In the genomic region with DNA sequence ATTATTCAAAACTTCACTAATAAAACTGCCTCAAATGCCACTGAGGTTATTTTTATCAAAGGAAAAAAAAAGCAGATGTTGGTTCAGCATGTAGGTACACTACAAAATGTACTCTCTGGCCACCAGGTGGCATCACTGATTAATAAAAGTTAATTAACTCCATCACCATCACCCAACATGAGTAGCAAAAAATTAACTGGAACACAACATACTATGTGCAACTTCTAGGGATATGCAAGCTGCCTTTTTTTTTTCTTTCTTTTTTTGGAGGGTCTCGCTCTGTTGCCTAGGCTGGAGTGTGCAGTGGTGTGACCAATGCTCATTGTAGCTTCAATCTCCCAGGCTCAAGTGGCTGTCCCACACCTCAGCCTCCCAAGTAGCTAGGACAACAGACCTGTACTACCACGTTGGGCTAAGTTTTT, we compare ENCODE assay signal across 8 cellular contexts. TPM values are rescaled to one million over a fixed set of nuclear protein-coding genes. Genes with fewer than 3 reads are reported as not detected.
DNase-seq lines count a peak whose midpoint lies in the region; ATAC-seq and TF ChIP-seq lines count a peak whose summit lies in the region.

No MANE protein-coding gene starts in this region.

- H3K27ac ChIP-seq in IMR-90 (ENCODE audit: insufficient read depth, low read length) (no peak overlapping the region), PC-3 (ENCODE audit: low read length) (peak overlapping the region; percentile 78), fibroblast of lung (ENCODE audit: insufficient read depth, low read length) (no peak overlapping the region), tibial artery (peak overlapping the region; percentile 51 to 57)

- H3K27me3 Mint-ChIP-seq in Calu3 (ENCODE audit: unreplicated experiment) (no peaks in the 10 kb centered on the region), neural crest cell (ENCODE audit: low read depth) (no peaks in the 10 kb centered on the region)
- H3K27me3 Mint-ChIP-seq in activated T-cell treated with anti-CD3 and anti-CD28 coated beads, Interleukin-2, amount 50 U/mL, for 4 hours (ENCODE audit: low read depth), result no peaks in the 10 kb centered on the region

- BruUV-seq in Calu3 (replicated peaks; lab: Mats Ljungman, UMichigan), result TSS peak; percentile 71
- no TSS peak for BruUV-seq in IMR-90 (replicated peaks; lab: Mats Ljungman, UMichigan)
- TSS peak; percentile 98 for BruUV-seq in PC-3 (replicated peaks; lab: Mats Ljungman, UMichigan)

- H3K27me3 ChIP-seq in IMR-90 (ENCODE audit: control insufficient read depth, insufficient read depth, low read length) (no peaks in the 10 kb centered on the region), PC-3 (ENCODE audit: low read length) (no peaks in the 10 kb centered on the region), fibroblast of lung (ENCODE audit: control insufficient read depth, insufficient read depth, low read length) (no peaks in the 10 kb centered on the region), tibial artery (no peaks in the 10 kb centered on the region)

- H3K9ac ChIP-seq in IMR-90 (ENCODE audit: low read depth, low read length) (no peak overlapping the region), PC-3 (ENCODE audit: low read length) (peak overlapping the region; percentile 43), fibroblast of lung (ENCODE audit: insufficient read depth, low read length) (no peak overlapping the region)

- CTCF ChIA-PET in Calu3 (lab: Charles Lee) (interaction anchor here (0.5 to 2.0 kb wide), 21 partner anchors 12 to 417 kb away, joined by 3 to 44 read pairs (median 5); partner anchors contain the start of genes FGD6, NDUFA12, NR2C1 and VEZT), IMR-90 (lab: Yijun Ruan, JAX) (interaction anchor here (0.6 to 2.2 kb wide), 7 partner anchors 100 to 513 kb away, joined by 3 to 16 read pairs (median 5); partner anchors contain the start of genes FGD6 and VEZT), PC-3 (lab: Charles Lee) (interaction anchor here (0.7 to 1.8 kb wide), 7 partner anchors 17 to 417 kb away, joined by 3 to 16 read pairs (median 6); partner anchors contain the start of genes FGD6 and VEZT)

- peaks cover 2% of the 10 kb centered on the region; the same call in 1 of the 2 replicates for H3K36me3 ChIP-seq in IMR-90 (ENCODE audit: control insufficient read depth, insufficient read depth, low read length)
- peaks cover 3% of the 10 kb centered on the region; the same call in 1 of the 2 replicates for H3K36me3 ChIP-seq in PC-3 (ENCODE audit: low read depth, low read length)
- H3K36me3 ChIP-seq in fibroblast of lung (ENCODE audit: control insufficient read depth, insufficient read depth, low read length), result no peaks in the 10 kb centered on the region
- H3K36me3 ChIP-seq in tibial artery, result peaks cover 0 to 12% (median 0%) of the 10 kb centered on the region in 3 donors

- H3K27ac Mint-ChIP-seq in Calu3 (ENCODE audit: unreplicated experiment), result peak overlapping the region; percentile 99
- no peak overlapping the region for H3K27ac Mint-ChIP-seq in neural crest cell (ENCODE audit: unreplicated experiment)

- H3K18ac ChIP-seq in IMR-90 (ENCODE audit: low read depth, low read length), result peak overlapping the region; percentile 31; the same call in 1 of the 2 replicates

- in situ Hi-C loops in IMR-90 (cut with MboI; ENCODE audit: low sequenced_read_pairs), result loop anchor here (5.0 kb wide), 1 partner anchor 220 kb away; no protein-coding TSS in a partner anchor

- no peak overlapping the region for H3K56ac ChIP-seq in IMR-90 (ENCODE audit: extremely low read depth, insufficient read depth, low read length)

- H3K4me1 Mint-ChIP-seq in Calu3 (ENCODE audit: low read depth, unreplicated experiment) (peaks cover 47% of the 10 kb centered on the region), neural crest cell (peaks cover 6% of the 10 kb centered on the region)
- no peaks in the 10 kb centered on the region for H3K4me1 Mint-ChIP-seq in activated T-cell treated with anti-CD3 and anti-CD28 coated beads, Interleukin-2, amount 50 U/mL, for 4 hours (ENCODE audit: low read depth)

- no peak overlapping the region for H2BK20ac ChIP-seq in IMR-90 (ENCODE audit: low read depth, low read length)

- no CpG with 5 or more reads among the region's 2 CpGs for WGBS in IMR-90 (ENCODE audit: extremely low coverage in 2 of 2, insufficient read length in 1 of 2), 2 experiments

- peak overlapping the region in 1 of 2 experiments; percentile 34; a peak in 2 of 4 replicates for H4K8ac ChIP-seq in IMR-90 (ENCODE audit: low read depth in 2 of 2, low read length in 2 of 2)

- dilution Hi-C loops in IMR-90 (cut with HindIII; ENCODE audit: low sequenced_read_pairs, unreplicated experiment), result no loop called here

- H2AK9ac ChIP-seq in IMR-90 (replicated peaks; ENCODE audit: low read depth, low read length, poor library complexity), result no peak overlapping the region

- no peaks in the 10 kb centered on the region for H4K20me1 ChIP-seq in IMR-90 (ENCODE audit: insufficient read depth, low read length)
- no peaks in the 10 kb centered on the region for H4K20me1 ChIP-seq in PC-3 (ENCODE audit: low read length)
- H4K20me1 ChIP-seq in fibroblast of lung (ENCODE audit: control insufficient read depth, extremely low read depth, insufficient read depth, low read length), result no peaks in the 10 kb centered on the region

- peak overlapping the region; percentile 78 for H3K4me3 Mint-ChIP-seq in Calu3 (ENCODE audit: low read depth, unreplicated experiment)
- H3K4me3 Mint-ChIP-seq in activated T-cell treated with anti-CD3 and anti-CD28 coated beads, Interleukin-2, amount 50 U/mL, for 4 hours, result no peak overlapping the region
- no peak overlapping the region for H3K4me3 Mint-ChIP-seq in neural crest cell

- DNase-seq in Calu3, result peak; percentile 78
- DNase-seq in GM20000 (ENCODE audit: low spot score), result peak; percentile 65
- peak; percentile 75 for DNase-seq in IMR-90
- peak; percentile 83 for DNase-seq in PC-3
- DNase-seq in activated T-cell treated with anti-CD3 and anti-CD28 coated beads, Interleukin-2, amount 50 U/mL, for 4 hours, result peak; percentile 56
- DNase-seq in fibroblast of lung (ENCODE audit: low read depth in 2 of 2), result peak; percentile 66 to 84
- peak; percentile 45 for DNase-seq in neural crest cell (ENCODE audit: low read depth, low spot score)
- peak; percentile 67 for DNase-seq in tibial artery

- no peak overlapping the region; the same call in 1 of the 2 replicates for H3K4me2 ChIP-seq in IMR-90 (ENCODE audit: low read depth, low read length)
- peak overlapping the region; percentile 65 for H3K4me2 ChIP-seq in PC-3 (ENCODE audit: low read length)
- no peak overlapping the region for H3K4me2 ChIP-seq in fibroblast of lung (ENCODE audit: extremely low read depth, insufficient read depth, low read length)

- H2BK5ac ChIP-seq in IMR-90 (ENCODE audit: low read depth, low read length, poor library complexity, severe bottlenecking), result peak overlapping the region; percentile 49

- H4K91ac ChIP-seq in IMR-90 (ENCODE audit: insufficient read depth, low read depth, low read length), result peak overlapping the region; percentile 40; the same call in 1 of the 2 replicates

- H4K5ac ChIP-seq in IMR-90 (ENCODE audit: low read depth, low read length), result peak overlapping the region; percentile 43; the same call in 1 of the 2 replicates

- peaks cover 8% of the 10 kb centered on the region for H3F3A ChIP-seq in PC-3 (ENCODE audit: low read length, unreplicated experiment)

- H2BK15ac ChIP-seq in IMR-90 (ENCODE audit: low read depth, low read length), result peak overlapping the region; percentile 46; the same call in 1 of the 3 replicates

- no peak for TF ChIP-seq POLR2A in IMR-90 (IDR thresholded peaks at IDR 0.05; ENCODE audit: low read depth, low read length)

- intact Hi-C loops in Calu3 (cut with micrococcal nuclease; ENCODE audit: unreplicated experiment) (loop anchor here (1.0 to 5.0 kb wide), 5 partner anchors 14 to 417 kb away; partner anchors contain the start of genes FGD6 and VEZT), IMR-90 (cut with micrococcal nuclease) (loop anchor here (1.0 to 5.0 kb wide), 3 partner anchors 100 to 355 kb away; partner anchors contain the start of genes FGD6, METAP2 and VEZT), PC-3 (cut with micrococcal nuclease) (loop anchor here (1.0 to 5.0 kb wide), 3 partner anchors 45 to 219 kb away; partner anchors contain the start of genes FGD6, NR2C1 and VEZT), tibial artery (cut with DNase I; ENCODE audit: low total_unique reads) (loop anchor here (2.0 to 10.0 kb wide), 2 partner anchors 220 to 418 kb away; no protein-coding TSS in a partner anchor)

- POLR2A ChIA-PET in IMR-90 (lab: Charles Lee; ENCODE audit: unreplicated experiment), result no interaction called here
- POLR2A ChIA-PET in PC-3 (lab: Charles Lee; ENCODE audit: unreplicated experiment), result interaction anchor here (0.5 to 1.1 kb wide), 7 partner anchors 20 to 217 kb away, joined by 3 to 8 read pairs (median 4); partner anchors contain the start of genes FGD6 and VEZT

- H3K36me3 Mint-ChIP-seq in Calu3 (ENCODE audit: insufficient read depth, unreplicated experiment) (peaks cover 60% of the 10 kb centered on the region), neural crest cell (ENCODE audit: low read depth) (peaks cover 2% of the 10 kb centered on the region)
- H3K36me3 Mint-ChIP-seq in activated T-cell treated with anti-CD3 and anti-CD28 coated beads, Interleukin-2, amount 50 U/mL, for 4 hours (ENCODE audit: insufficient read depth), result no peaks in the 10 kb centered on the region

- H2AK5ac ChIP-seq in IMR-90 (ENCODE audit: low read depth, low read length), result peak overlapping the region; percentile 32; the same call in 1 of the 2 replicates

- H3K9me3 Mint-ChIP-seq in Calu3 (ENCODE audit: low read depth, unreplicated experiment) (no peaks in the 10 kb centered on the region), neural crest cell (no peaks in the 10 kb centered on the region)
- no peaks in the 10 kb centered on the region for H3K9me3 Mint-ChIP-seq in activated T-cell treated with anti-CD3 and anti-CD28 coated beads, Interleukin-2, amount 50 U/mL, for 4 hours

- H3K4me3 ChIP-seq in IMR-90 (ENCODE audit: insufficient read depth, low read depth, low read length) (no peak overlapping the region), PC-3 (ENCODE audit: low read length) (peak overlapping the region; percentile 47), fibroblast of lung (replicated peaks in 1 of 4; ENCODE audit: control extremely low read depth in 1 of 4, insufficient read depth in 1 of 4, low read depth in 3 of 4, low read length in 4 of 4) (no peak overlapping the region), tibial artery (no peak overlapping the region)

- no peak overlapping the region for H3K23ac ChIP-seq in IMR-90 (ENCODE audit: low read depth, low read length)

- peak overlapping the region; percentile 45 for H3K14ac ChIP-seq in IMR-90 (replicated peaks; ENCODE audit: low read depth, low read length)

- H3K79me2 ChIP-seq in PC-3 (ENCODE audit: low read length) (peaks cover 15% of the 10 kb centered on the region; the same call in 1 of the 2 replicates), fibroblast of lung (ENCODE audit: control insufficient read depth, insufficient read depth, low read length) (no peaks in the 10 kb centered on the region)

- peak overlapping the region; percentile 56 for H2BK120ac ChIP-seq in IMR-90 (ENCODE audit: low read depth, low read length)

- H3K9me3 ChIP-seq in IMR-90 (ENCODE audit: control insufficient read depth, insufficient read depth, low read length) (no peaks in the 10 kb centered on the region), PC-3 (ENCODE audit: low read length) (no peaks in the 10 kb centered on the region), fibroblast of lung (ENCODE audit: control insufficient read depth, insufficient read depth, low read depth, low read length) (no peaks in the 10 kb centered on the region), tibial artery (no peaks in the 10 kb centered on the region)

- H2AFZ ChIP-seq in IMR-90 (replicated peaks; ENCODE audit: low read length, poor library complexity), result no peak overlapping the region
- no peak overlapping the region for H2AFZ ChIP-seq in PC-3 (ENCODE audit: low read length)
- H2AFZ ChIP-seq in fibroblast of lung (ENCODE audit: low read length), result no peak overlapping the region

- peaks cover 15% of the 10 kb centered on the region for H3K4me1 ChIP-seq in IMR-90 (ENCODE audit: control insufficient read depth, insufficient read depth, low read length)
- peaks cover 49% of the 10 kb centered on the region for H3K4me1 ChIP-seq in PC-3 (ENCODE audit: insufficient read depth, low read length)
- H3K4me1 ChIP-seq in fibroblast of lung (ENCODE audit: control insufficient read depth, extremely low read depth, insufficient read depth, low read length), result peaks cover 14% of the 10 kb centered on the region
- H3K4me1 ChIP-seq in tibial artery, result peaks cover 0 to 31% (median 22%) of the 10 kb centered on the region in 4 donors

- TF ChIP-seq CTCF in Calu3 (IDR thresholded peaks at IDR 0.05; ENCODE audit: unreplicated experiment) (peak; percentile 76), GM20000 (IDR thresholded peaks at IDR 0.05; ENCODE audit: extremely low read depth, missing control alignments) (peak; percentile 32), IMR-90 (conservative IDR thresholded peaks at IDR 0.05; ENCODE audit: low read depth, low read length) (peak; percentile 78), PC-3 (conservative IDR thresholded peaks at IDR 0.05; ENCODE audit: low read depth, low read length) (peak; percentile 92), fibroblast of lung (conservative IDR thresholded peaks at IDR 0.05 in 1 of 2, IDR thresholded peaks at IDR 0.05 in 1 of 2; ENCODE audit: low read depth in 1 of 2, low read length in 2 of 2) (peak; percentile 49 to 54), neural crest cell (conservative IDR thresholded peaks at IDR 0.05) (peak; percentile 87), tibial artery (IDR thresholded peaks at IDR 0.05) (peak; percentile 61 to 88)

- TF ChIP-seq RAD21 in IMR-90 (IDR thresholded peaks at IDR 0.05; ENCODE audit: low read length), result peak; percentile 80

- ATAC-seq in IMR-90 (ENCODE audit: low read depth), result peak; percentile 72
- ATAC-seq in PC-3, result peak; percentile 61
- peak; percentile 69 to 77 for ATAC-seq in activated T-cell treated with anti-CD3 and anti-CD28 coated beads, Interleukin-2, amount 50 U/mL, for 4 hours

- H3K79me1 ChIP-seq in IMR-90 (ENCODE audit: low read depth in 1 of 2, low read length in 2 of 2), result no peaks in the 10 kb centered on the region; a peak in 1 of 4 replicates

- peak overlapping the region; percentile 28; the same call in 1 of the 2 replicates for H3K4ac ChIP-seq in IMR-90 (ENCODE audit: low read depth, low read length)

- H3K9me1 ChIP-seq in IMR-90 (ENCODE audit: insufficient read depth, low read length), result no peaks in the 10 kb centered on the region

- no peaks in the 10 kb centered on the region for H3K9me2 ChIP-seq in PC-3 (replicated peaks; ENCODE audit: low read length)

RNA-seq across cellular contexts. Expression of gene NR2C1, which starts 43.8 kb away (rescaled TPM):
- total RNA-seq in Calu3 (2022) (43.9 and 50.3 TPM in 2 replicates), IMR-90 (2012; rRNA removed) (12.7 and 17.2 TPM in 2 replicates), PC-3 (2014; rRNA removed) (31.6 and 43.7 TPM in 2 replicates), fibroblast of lung (21.8 and 25.6 TPM in 2 replicates), neural crest cell (39.3 and 42.4 TPM in 2 replicates)
- polyA plus RNA-seq in IMR-90 (2012; rRNA removed) (12.9 and 14.1 TPM in 2 replicates), fibroblast of lung (15.6 and 27.0 TPM in 2 replicates)
- 1.7 and 2.5 TPM in 2 replicates for polyA plus RNA-seq in IMR-90 (2012; cell fraction: cytosol; rRNA removed)
- 32.2 and 127 TPM in 2 replicates for polyA plus RNA-seq in IMR-90 (2012; cell fraction: nucleus; rRNA removed; ENCODE audit: low replicate concordance)
- 10 to 100 TPM; 13.4 to 16.5 (median 14.1) TPM for total RNA-seq in activated T-cell treated with anti-CD3 and anti-CD28 coated beads, Interleukin-2, amount 50 U/mL, for 4 hours
- 13.6 and 17.9 TPM in 2 replicates for polyA plus RNA-seq in fibroblast of lung (2012)
- 0.12 and 3.7 TPM in 2 replicates for polyA minus RNA-seq in fibroblast of lung (ENCODE audit: low replicate concordance)

Comparison
In these comparisons a context has a peak if more than half of its experiments do, and no peak if none do; other contexts are left out.
1. CTCF ChIP-seq: peak in every context shown above with its lines; median percentile 92 in PC-3; 87 in neural crest cell; 78 in IMR-90; 76 in Calu3; 74 in tibial artery; 52 in fibroblast of lung; 32 in GM20000.
2. H3K27ac ChIP-seq: peak in PC-3 (single experiment) and tibial artery (2 of 2); none in IMR-90 (single experiment) and fibroblast of lung (single experiment).
3. Peak in every context shown above with its lines, with median percentiles within 50 percentile points of each other: DNase-seq and ATAC-seq.